1 cellular context compared by ENCODE assay signal in genomic region chr6:69706724-69707123, GRCh38.
TF ChIP-seq lines count a peak whose summit lies in the region.

No MANE protein-coding gene starts in this region.

TF ChIP-seq in WTC11, 78 proteins besides CTCF, POLR2A, EP300 and RAD21 (continued from another document):
- TF ChIP-seq ATF6 (CRISPR knock-in tag; IDR thresholded peaks at IDR 0.05) (no peak), ZSCAN18 (CRISPR knock-in tag; IDR thresholded peaks at IDR 0.05) (no peak), KAT7 (CRISPR knock-in tag; IDR thresholded peaks at IDR 0.05; ENCODE audit: borderline replicate concordance) (no peak), HMGA2 (CRISPR knock-in tag; IDR thresholded peaks at IDR 0.05) (no peak), SMAD4 (CRISPR knock-in tag; IDR thresholded peaks at IDR 0.05) (no peak), AFF4 (CRISPR knock-in tag; IDR thresholded peaks at IDR 0.05; ENCODE audit: borderline replicate concordance) (no peak), MLX (CRISPR knock-in tag; IDR thresholded peaks at IDR 0.05) (no peak), ATF1 (CRISPR knock-in tag; IDR thresholded peaks at IDR 0.05) (no peak), HMGXB4 (CRISPR knock-in tag; IDR thresholded peaks at IDR 0.05) (no peak)
